Comparison of ENCODE assay signal across 6 cellular contexts in the genomic region with DNA sequence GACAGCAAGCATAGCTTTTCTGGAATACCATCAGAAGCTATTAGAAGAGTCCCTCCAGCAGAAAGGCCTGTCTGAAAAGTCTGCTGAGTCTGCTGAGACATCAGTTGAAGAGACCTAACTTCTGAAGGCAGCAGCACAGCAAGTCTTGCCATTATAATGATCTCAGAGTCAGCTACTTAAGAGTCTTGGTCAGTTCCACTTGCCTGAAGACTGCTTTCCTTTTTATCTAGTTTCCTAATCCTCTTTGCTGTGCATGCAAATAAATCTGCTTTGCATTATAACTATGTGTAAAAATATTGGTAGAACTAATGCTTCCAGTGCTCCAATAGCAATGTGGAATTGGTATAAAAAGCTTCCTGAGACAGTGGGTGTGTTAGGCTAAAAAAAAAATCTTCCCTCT.
"Had no signal": no experiment of that assay in that cellular context is flagged by ENCODE, and none has a peak within 500 bp of the region (broad histone marks: within the 10 kb centered on the region; RNA-seq: fewer than 3 reads in every experiment).

No MANE protein-coding gene starts in this region.

- H3K4me3 Mint-ChIP-seq: GM23338, H9 had no signal

- H3K27ac Mint-ChIP-seq: GM23338, H9 had no signal

- H3K4me2 ChIP-seq: GM23338 had no signal

- H2AFZ ChIP-seq: GM23338 had no signal

- ATAC-seq: GM23338, K562 had no signal

- DNase-seq: H9, HCEC 1CT, IMR-90, KG1 had no signal

- H3K4me3 ChIP-seq: GM23338, K562 had no signal

- H3K9me3 Mint-ChIP-seq: GM23338, H9 had no signal
